In genomic region chr3:130316164-130316563, GRCh38 we compare ENCODE assay signal across 22 cellular contexts. TPM values are rescaled to one million over a fixed set of nuclear protein-coding genes. Genes with fewer than 3 reads are reported as not detected.
DNase-seq lines count a peak whose midpoint lies in the region; ATAC-seq, FAIRE-seq and TF ChIP-seq lines count a peak whose summit lies in the region.
"Had no signal": no experiment of that assay in that cellular context is flagged by ENCODE, and none has a peak within 500 bp of the region (broad histone marks: within the 10 kb centered on the region; RNA-seq: fewer than 3 reads in every experiment).

No MANE protein-coding gene starts in this region.

- TF ChIP-seq POLR2A in K562 (conservative IDR thresholded peaks at IDR 0.05): no peak
- TF ChIP-seq POLR2A in upper lobe of left lung (IDR thresholded peaks at IDR 0.05): no peak

- TF ChIP-seq RAD21 in K562 (CRISPR knock-in tag; conservative IDR thresholded peaks at IDR 0.05 in 1 of 2, IDR thresholded peaks at IDR 0.05 in 1 of 2): no peak

- DNase-seq in NCI-H2196 treated with DMSO at 0.1 percent for 48 hours (lab: John Stamatoyannopoulos, UW; ENCODE audit: unreplicated experiment) (peak; percentile 6), NCI-H2196 (lab: John Stamatoyannopoulos, UW; ENCODE audit: unreplicated experiment) (no peak), K562 (ENCODE audit: extremely low read depth in 1 of 4, low spot score in 3 of 4) (no peak), fibroblast of villous mesenchyme (ENCODE audit: low read depth) (peak; percentile 20), upper lobe of left lung (no peak), NCI-H510A treated with DMSO at 0.1 percent for 48 hours (lab: John Stamatoyannopoulos, UW) (no peak), medulla oblongata (ENCODE audit: extremely low spot score) (no peak), OCI-M1 (lab: John Stamatoyannopoulos, UW) (no peak)
- DNase-seq: activated CD4-positive, alpha-beta T cell treated with anti-CD3 and anti-CD28 coated beads, Interleukin-2, amount 10 ng/mL, durations not matched to agents 24 days and 14 days; activated naive CD8-positive, alpha-beta T cell treated with anti-CD3 and anti-CD28 coated beads, Interleukin-2, amount 10 ng/mL, durations not matched to agents 7 days and 5 days; dermis blood vessel endothelial cell; NCI-H187; NCI-H226; PC-9; SJCRH30; stimulated activated CD4-positive, alpha-beta T cell treated with anti-CD3 and anti-CD28 coated beads, Interleukin-4, amount 100 ng/mL, for 1 hour had no signal

- H4K20me1 ChIP-seq in K562 (replicated peaks; ENCODE audit: control insufficient read depth, insufficient read depth, low read length): no peaks in the 10 kb centered on the region
- H4K20me1 ChIP-seq: BLaER1 had no signal

- FAIRE-seq in K562 (lab: Jason Lieb, UNC): no peak
- FAIRE-seq: endothelial cell of umbilical vein had no signal

- ATAC-seq in K562 (no peak), upper lobe of left lung (ENCODE audit: low FRiP score in 2 of 2) (peak; percentile 43 to 90)

- no peak overlapping the region for H3K4me2 ChIP-seq in K562 (ENCODE audit: insufficient read depth, low read length)
- H3K4me2 ChIP-seq: BLaER1, PC-9 had no signal

- in situ Hi-C loops in K562 (cut with MboI): no loop called here

- intact Hi-C loops in K562 (cut with micrococcal nuclease): no loop called here

- CTCF ChIA-PET in K562 (lab: Yijun Ruan, JAX; ENCODE audit: low intra/inter-chr PET ratio): no interaction called here

- POLR2A ChIA-PET in K562 (lab: Yijun Ruan, JAX): no interaction called here

- no peak overlapping the region for H3K9ac ChIP-seq in K562 (ENCODE audit: insufficient read depth in 1 of 2, low read depth in 2 of 2, low read length in 2 of 2)
- H3K9ac ChIP-seq: BLaER1 had no signal

- H3K9me1 ChIP-seq in K562 (ENCODE audit: control insufficient read depth, insufficient read depth, low read length): no peaks in the 10 kb centered on the region

- TF ChIP-seq EP300 in K562 (IDR thresholded peaks at IDR 0.05; ENCODE audit: low read length): no peak
- TF ChIP-seq EP300 in upper lobe of left lung (IDR thresholded peaks at IDR 0.05): no peak

- H3K27ac ChIP-seq in K562 (ENCODE audit: extremely low read depth, low read depth, low read length) (no peak overlapping the region), upper lobe of left lung (no peak overlapping the region)
- H3K27ac ChIP-seq: 22Rv1, BLaER1, PC-9, SJCRH30 had no signal

- no TSS peak for BruUV-seq in K562 (replicated peaks; lab: Mats Ljungman, UMichigan)

- no peaks in the 10 kb centered on the region for H3K79me2 ChIP-seq in K562 (ENCODE audit: control insufficient read depth, insufficient read depth, low read length)

- H3K4me3 ChIP-seq in K562: no peak overlapping the region
- H3K4me3 ChIP-seq in fibroblast of villous mesenchyme (ENCODE audit: low read depth, low read length): no peak overlapping the region
- H3K4me3 ChIP-seq in upper lobe of left lung: no peak overlapping the region
- H3K4me3 ChIP-seq: BLaER1, PC-9, SJCRH30 had no signal

- H3K9me3 ChIP-seq in K562 (replicated peaks; ENCODE audit: control insufficient read depth, insufficient read depth, low read depth, low read length) (no peaks in the 10 kb centered on the region), upper lobe of left lung (no peaks in the 10 kb centered on the region)
- H3K9me3 ChIP-seq: SJCRH30 had no signal

- H3K4me1 ChIP-seq in K562 (replicated peaks in 1 of 2; ENCODE audit: control insufficient read depth in 2 of 2, insufficient read depth in 2 of 2, low read length in 2 of 2) (no peaks in the 10 kb centered on the region), upper lobe of left lung (no peaks in the 10 kb centered on the region)
- H3K4me1 ChIP-seq: BLaER1, SJCRH30 had no signal

- no peak for TF ChIP-seq CTCF in K562 (IDR thresholded peaks at IDR 0.05 in 2 of 3, conservative IDR thresholded peaks at IDR 0.05 in 1 of 3; ENCODE audit: insufficient read depth in 2 of 3, low read depth in 1 of 3, low read length in 3 of 3)
- no peak for TF ChIP-seq CTCF in fibroblast of villous mesenchyme (IDR thresholded peaks at IDR 0.05; ENCODE audit: insufficient read depth, low read depth, low read length)
- no peak for TF ChIP-seq CTCF in upper lobe of left lung (IDR thresholded peaks at IDR 0.05)

- H3K36me3 ChIP-seq in K562 (ENCODE audit: control insufficient read depth, insufficient read depth, low read length) (no peaks in the 10 kb centered on the region), upper lobe of left lung (no peaks in the 10 kb centered on the region)
- H3K36me3 ChIP-seq: BLaER1, SJCRH30 had no signal

- H3K27me3 ChIP-seq in K562 (ENCODE audit: control insufficient read depth in 2 of 2, insufficient read depth in 2 of 2, low read length in 2 of 2) (no peaks in the 10 kb centered on the region), upper lobe of left lung (no peaks in the 10 kb centered on the region)
- H3K27me3 ChIP-seq: BLaER1, SJCRH30 had no signal

- 61% methylated on average over 2 of the region's 2 CpGs for WGBS in K562 (ENCODE audit: insufficient coverage, low coverage, missing lambda C conversion rate)
- WGBS in upper lobe of left lung, 2 donors: 62 to 73% methylated on average over 2 of the region's 2 CpGs

- H2AFZ ChIP-seq in K562 (ENCODE audit: low read depth, low read length): peak overlapping the region; percentile 45; the same call in 1 of the 2 replicates
- H2AFZ ChIP-seq: PC-9 had no signal

TF ChIP-seq in K562, 482 proteins besides CTCF, POLR2A, EP300 and RAD21:
- TF ChIP-seq ZNF507 (tag; conservative IDR thresholded peaks at IDR 0.05) (0 out of 2 replicates have a peak, but pooled peaks have one; percentile 1), PREB (CRISPR knock-in tag; IDR thresholded peaks at IDR 0.05) (no peak), STAT5B (CRISPR knock-in tag; IDR thresholded peaks at IDR 0.05) (no peak), ZBTB33 (CRISPR knock-in tag; IDR thresholded peaks at IDR 0.05) (no peak)
TF ChIP-seq in K562: peak in this region for 1.

RNA-seq across cellular contexts. Expression of gene COL6A5, which starts 29.3 kb away (rescaled TPM):
- 14.8 and 40.0 TPM in 2 replicates for total RNA-seq in K562 (2011; cell fraction: chromatin; rRNA removed; ENCODE audit: low replicate concordance)
- total RNA-seq in K562 (2011; cell fraction: nucleolus; rRNA removed): 7.8 and 10.9 TPM in 2 replicates
- total RNA-seq in K562 (2011; cell fraction: nucleoplasm; rRNA removed): 12.6 and 15.3 TPM in 2 replicates
- total RNA-seq in K562 (2014; rRNA removed) (4.9 and 5.2 TPM in 2 replicates), K562 (2014; rRNA removed; fragmentation: Illumina TruSeq; extraction: Trizol) (8.9 and 9.0 TPM in 2 replicates), K562 (2015; rRNA removed; fragmentation: Illumina TruSeq; extraction: Trizol) (9.6 and 9.8 TPM in 2 replicates), K562 (2021) (4.9 and 5.6 TPM in 2 replicates), fibroblast of villous mesenchyme (under 0.01 TPM in 2 replicates), upper lobe of left lung (1 to 10 TPM; 1.7 to 6.1 (median 3.9) TPM)
- polyA plus RNA-seq in K562 (2011; rRNA removed) (5.0 and 9.1 TPM in 2 replicates), K562 (2014; fragmentation: Illumina TruSeq; extraction: Trizol) (7.0 and 9.7 TPM in 2 replicates), K562 (2014; fragmentation: Nextera tagmentation; extraction: Ambion mirVana) (1 to 10 TPM; 1.5 to 2.3 TPM), K562 (2014; rRNA removed) (5.4 and 6.0 TPM in 2 replicates)
- 1.9 and 2.1 TPM in 2 replicates for polyA plus RNA-seq in K562 (2011; cell fraction: cytosol; rRNA removed)
- 13.9 and 18.1 TPM in 2 replicates for polyA plus RNA-seq in K562 (2011; cell fraction: nucleus; rRNA removed)
- polyA plus RNA-seq in K562 (2012): 3.6 and 3.9 TPM in 2 replicates
- polyA minus RNA-seq in K562 (2011; rRNA and poly(A)+ RNA removed): 10.0 and 14.7 TPM in 2 replicates
- 1.7 and 3.6 TPM in 2 replicates for polyA minus RNA-seq in K562 (2011; cell fraction: cytosol; rRNA and poly(A)+ RNA removed)
- polyA minus RNA-seq in K562 (2011; cell fraction: nucleus; rRNA and poly(A)+ RNA removed): 13.2 and 15.4 TPM in 2 replicates
- total RNA-seq: activated CD4-positive, alpha-beta T cell treated with anti-CD3 and anti-CD28 coated beads, Interleukin-2, amount 10 ng/mL, durations not matched to agents 24 days and 14 days; activated naive CD8-positive, alpha-beta T cell treated with anti-CD3 and anti-CD28 coated beads, Interleukin-2, amount 10 ng/mL, durations not matched to agents 7 days and 5 days; activated T-helper 2 cell treated with anti-CD3 and anti-CD28 coated beads, Interferon-gamma antibody, Interleukin-2, Interleukin-4, amounts not matched to agents 10 μg/mL and 5 μg/mL and 100 μg/mL, durations not matched to agents 14 hours and 24 hours and 36 hours; dermis blood vessel endothelial cell; endothelial cell of umbilical vein; mononuclear cell; PC-9; pulmonary artery endothelial cell; SJCRH30 had no signal
- polyA plus RNA-seq: endothelial cell of umbilical vein had no signal

Comparison
In these comparisons a context has a peak if more than half of its experiments do, and no peak if none do; other contexts are left out.
1. DNase-seq: peak in NCI-H2196 treated with DMSO at 0.1 percent for 48 hours (single experiment) and fibroblast of villous mesenchyme (single experiment); none in NCI-H2196 (single experiment), K562 (0 of 4), upper lobe of left lung (0 of 2), NCI-H510A treated with DMSO at 0.1 percent for 48 hours (single experiment), medulla oblongata (single experiment) and OCI-M1 (single experiment).